Comparison of ENCODE assay signal across 17 cellular contexts in the genomic region with DNA sequence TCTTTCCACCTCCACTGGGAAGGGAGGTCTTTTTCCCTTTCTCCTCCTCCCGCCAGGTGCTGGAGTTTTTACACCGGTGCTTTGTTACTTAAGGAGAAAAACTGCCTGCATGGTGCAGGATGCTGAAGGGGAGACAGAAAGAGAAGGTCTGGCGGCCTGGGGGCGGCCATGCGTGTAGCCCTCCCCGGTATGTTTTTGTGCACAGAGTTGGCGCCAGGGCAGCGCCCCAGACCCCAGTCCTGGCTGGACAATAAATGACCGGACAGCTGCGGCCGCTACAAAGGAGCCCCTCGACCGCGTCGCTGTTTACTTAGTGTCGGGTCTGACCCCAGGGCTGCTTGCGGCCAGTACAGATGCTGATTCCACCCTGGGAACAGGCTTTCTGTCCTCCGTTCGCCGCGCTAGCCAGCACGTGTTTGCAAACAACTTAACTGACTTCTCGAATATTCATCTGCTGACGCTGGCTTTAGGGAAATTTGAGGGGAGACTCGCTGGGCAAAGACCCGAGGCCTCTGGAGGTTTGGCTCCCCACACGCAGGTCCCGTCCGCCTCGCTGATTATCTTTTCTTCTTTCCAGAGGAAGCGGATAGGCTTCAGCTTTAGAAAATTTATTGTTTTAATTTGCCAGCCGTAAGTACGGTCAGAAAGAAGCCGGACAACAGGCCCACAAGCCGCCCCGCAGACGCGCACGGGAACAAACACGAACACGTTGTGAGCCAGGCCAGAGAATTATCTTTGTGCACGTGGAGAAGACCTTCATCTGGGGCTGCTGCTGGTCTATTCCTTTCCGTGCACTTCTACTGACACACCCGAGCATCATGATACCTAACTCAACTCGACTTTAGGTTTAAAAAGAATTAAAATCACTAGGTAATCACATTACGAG. TPM values are rescaled to one million over a fixed set of nuclear protein-coding genes. Genes with fewer than 3 reads are reported as not detected.
A peak's percentile ranks its signal among the peaks of the same experiment; 100 is the strongest.
DNase-seq lines count a peak whose midpoint lies in the region; ATAC-seq, FAIRE-seq and TF ChIP-seq lines count a peak whose summit lies in the region.
"Had no signal": no experiment of that assay in that cellular context is flagged by ENCODE, and none has a peak within 500 bp of the region (broad histone marks: within the 10 kb centered on the region; RNA-seq: fewer than 3 reads in every experiment).

No MANE protein-coding gene starts in this region.

- in situ Hi-C loops in HepG2 (cut with HindIII; ENCODE audit: extremely low pct_ligation_motif_present, low pct_unique_long_range_greater_than_20kb), result no loop called here

- H3K9ac ChIP-seq in HepG2 (ENCODE audit: insufficient read depth, low read depth, low read length) (no peak overlapping the region), endodermal cell (ENCODE audit: extremely low read depth, low read length, poor library complexity, severe bottlenecking) (no peak overlapping the region)

- H3K36me3 Mint-ChIP-seq in endodermal cell (ENCODE audit: low read depth), result no peaks in the 10 kb centered on the region

- H2AFZ ChIP-seq in HepG2 (ENCODE audit: low read length), result no peak overlapping the region

- H3K27ac Mint-ChIP-seq in endodermal cell, result no peak overlapping the region

- H3K27me3 ChIP-seq in HepG2 (ENCODE audit: control insufficient read depth in 1 of 2, insufficient read depth in 2 of 2, low read length in 2 of 2) (peaks cover 3 to 50% of the 10 kb centered on the region in 2 experiments; a peak in 4 of 5 replicates), right lobe of liver (peaks cover 3 to 44% of the 10 kb centered on the region in 2 donors), endodermal cell (ENCODE audit: control insufficient read depth, insufficient read depth, low read length, poor library complexity, severe bottlenecking) (peaks cover 100% of the 10 kb centered on the region)

- H3K36me3 ChIP-seq in HepG2 (replicated peaks in 1 of 2; ENCODE audit: control insufficient read depth in 1 of 2, insufficient read depth in 2 of 2, low read length in 2 of 2), result no peaks in the 10 kb centered on the region
- no peaks in the 10 kb centered on the region for H3K36me3 ChIP-seq in right lobe of liver
- no peaks in the 10 kb centered on the region for H3K36me3 ChIP-seq in endodermal cell (ENCODE audit: control insufficient read depth, insufficient read depth, low read length)
- H3K36me3 ChIP-seq: HAP-1 had no signal

- no peak for TF ChIP-seq POLR2A in HepG2 (IDR thresholded peaks at IDR 0.05; ENCODE audit: insufficient read depth in 1 of 2, low read depth in 2 of 2, low read length in 2 of 2)
- no peak for TF ChIP-seq POLR2A in right lobe of liver (IDR thresholded peaks at IDR 0.05)

- WGBS in HepG2 (ENCODE audit: low lambda C conversion rate), result 37% methylated on average over 35 of the region's 46 CpGs
- WGBS in right lobe of liver (ENCODE audit: insufficient coverage, low coverage, low lambda C conversion rate, missing lambda C conversion rate), result 6% methylated on average over 34 of the region's 46 CpGs
- 5 to 10% methylated on average over 24 to 46 of the region's 46 CpGs for WGBS in endodermal cell (ENCODE audit: insufficient coverage in 1 of 2, insufficient read length in 1 of 2), 2 experiments

- CTCF ChIA-PET in HepG2 (lab: Yijun Ruan, JAX; ENCODE audit: low intra/inter-chr PET ratio, low total read pairs), result no interaction called here

- H3K4me1 Mint-ChIP-seq in endodermal cell, result peaks cover 40% of the 10 kb centered on the region

- peak; percentile 37; the same call in 2 of the 3 replicates for ATAC-seq in HepG2
- no peak for ATAC-seq in right lobe of liver
- ATAC-seq in HG02970 (IDR thresholded peaks at IDR 0.05; ENCODE audit: low FRiP score, unreplicated experiment), result no peak

- H3K4me1 ChIP-seq in HepG2 (ENCODE audit: insufficient read depth, low read length) (no peaks in the 10 kb centered on the region), right lobe of liver (no peaks in the 10 kb centered on the region), endodermal cell (ENCODE audit: control insufficient read depth, insufficient read depth, low read length) (peaks cover 2% of the 10 kb centered on the region)
- H3K4me1 ChIP-seq: HAP-1 had no signal

- H3K79me2 ChIP-seq in HepG2 (ENCODE audit: insufficient read depth, low read length), result no peaks in the 10 kb centered on the region

- no peak overlapping the region for H3K27ac ChIP-seq in HepG2 (ENCODE audit: extremely low read length, insufficient read depth, low read length)
- H3K27ac ChIP-seq in right lobe of liver, result no peak overlapping the region
- peak overlapping the region; percentile 15 for H3K27ac ChIP-seq in endodermal cell (ENCODE audit: low read depth, low read length)
- H3K27ac ChIP-seq: RWPE1 had no signal

- POLR2A ChIA-PET in HepG2 (lab: Yijun Ruan, JAX), result no interaction called here

- peak overlapping the region; percentile 29 for H3K4me3 Mint-ChIP-seq in endodermal cell

- H3K9me3 ChIP-seq in HepG2 (ENCODE audit: low read length) (no peaks in the 10 kb centered on the region), right lobe of liver (no peaks in the 10 kb centered on the region), endodermal cell (ENCODE audit: control insufficient read depth, low read length) (no peaks in the 10 kb centered on the region)
- H3K9me3 ChIP-seq: HAP-1 had no signal

- H3K27me3 Mint-ChIP-seq in endodermal cell (ENCODE audit: insufficient read depth), result peaks cover 98% of the 10 kb centered on the region

- H4K20me1 ChIP-seq in HepG2 (ENCODE audit: insufficient read depth, low read length), result no peaks in the 10 kb centered on the region

- H3K9me3 Mint-ChIP-seq in endodermal cell, result no peaks in the 10 kb centered on the region

- TF ChIP-seq CTCF in HepG2 (CRISPR knock-in tag; IDR thresholded peaks at IDR 0.05) (no peak), right lobe of liver (IDR thresholded peaks at IDR 0.05) (no peak), endodermal cell (conservative IDR thresholded peaks at IDR 0.05) (no peak)

- FAIRE-seq in HepG2 (lab: Jason Lieb, UNC), result no peak
- FAIRE-seq: A204.1 had no signal

- TF ChIP-seq EP300 in HepG2 (IDR thresholded peaks at IDR 0.05; ENCODE audit: low read depth in 2 of 2, low read length in 2 of 2) (no peak), HepG2 (CRISPR knock-in tag; IDR thresholded peaks at IDR 0.05; ENCODE audit: borderline replicate concordance) (no peak)

- no peak for DNase-seq in HepG2 (ENCODE audit: low spot score)
- no peak for DNase-seq in right lobe of liver
- peak; percentile 71 for DNase-seq in endodermal cell
- DNase-seq in mesenteric fat pad (ENCODE audit: low spot score), result peak; percentile 83
- DNase-seq in NCI-H1694 treated with DMSO at 0.1 percent for 48 hours (lab: John Stamatoyannopoulos, UW), result no peak
- no peak for DNase-seq in T-helper 9 cell
- DNase-seq in stimulated activated CD4-positive, alpha-beta T cell treated with anti-CD3 and anti-CD28 coated beads, Interleukin-2, amount 100 ng/mL, for 24 hours, result no peak
- DNase-seq: C1 segment of cervical spinal cord, DMS153, EL, NCI-H1436 treated with DMSO at 0.1 percent for 48 hours, NCI-H226, NCI-H526 treated with DMSO at 0.1 percent for 48 hours had no signal

- BruUV-seq in HepG2 (replicated peaks; lab: Mats Ljungman, UMichigan), result no TSS peak

- no peak for TF ChIP-seq RAD21 in HepG2 (CRISPR knock-in tag; IDR thresholded peaks at IDR 0.05)

- H3K4me3 ChIP-seq in HepG2 (replicated peaks in 1 of 3; ENCODE audit: insufficient read depth in 1 of 3, low read depth in 2 of 3, low read length in 3 of 3), result no peak overlapping the region
- H3K4me3 ChIP-seq in right lobe of liver, result no peak overlapping the region
- peak overlapping the region; percentile 4 for H3K4me3 ChIP-seq in endodermal cell (ENCODE audit: low read length)
- H3K4me3 ChIP-seq: HAP-1 had no signal

- intact Hi-C loops in HepG2 (cut with micrococcal nuclease; ENCODE audit: unreplicated experiment) (loop anchor here (10.0 kb wide), 2 partner anchors 255 to 1205 kb away; no protein-coding TSS in a partner anchor), right lobe of liver (cut with DNase I) (no loop called here)

- no peak overlapping the region for H3K4me2 ChIP-seq in HepG2 (ENCODE audit: low read depth, low read length)

RNA-seq across cellular contexts. Expression of a gene that starts 46.9 kb away (rescaled TPM):
- total RNA-seq in HepG2 (2016; rRNA removed; fragmentation: Illumina TruSeq; extraction: Trizol) (not detected in 2 replicates), right lobe of liver (under 1 TPM in 3 of 6 experiments, not detected in 3; 0.04 to 0.28 (median 0.12) TPM), endodermal cell (not detected), mesenteric fat pad (not detected)
- not detected in 2 replicates for total RNA-seq in HepG2 (2016; cell fraction: cytosol; rRNA removed; fragmentation: Illumina TruSeq; extraction: Trizol; ENCODE audit: low read depth)
- not detected in 2 replicates for total RNA-seq in HepG2 (2016; cell fraction: insoluble cytoplasmic fraction; rRNA removed; fragmentation: Illumina TruSeq; extraction: Trizol)
- not detected in 2 replicates for total RNA-seq in HepG2 (2016; cell fraction: membrane; rRNA removed; fragmentation: Illumina TruSeq; extraction: Trizol)
- total RNA-seq in HepG2 (2016; cell fraction: nucleus; rRNA removed; fragmentation: Illumina TruSeq; extraction: Trizol), result not detected in 2 replicates
- polyA plus RNA-seq in HepG2 (2011; rRNA removed), result not detected in 2 replicates
- polyA plus RNA-seq in HepG2 (2011; cell fraction: cytosol; rRNA removed), result not detected in 2 replicates
- not detected in 2 replicates for polyA plus RNA-seq in HepG2 (2011; cell fraction: nucleus; rRNA removed)
- polyA plus RNA-seq in HepG2 (2012), result not detected in 2 replicates
- polyA plus RNA-seq in HepG2 (2016; cell fraction: cytosol; fragmentation: Illumina TruSeq; extraction: Trizol; ENCODE audit: low read depth), result not detected in 2 replicates
- not detected in 2 replicates for polyA plus RNA-seq in HepG2 (2016; cell fraction: insoluble cytoplasmic fraction; fragmentation: Illumina TruSeq; extraction: Trizol; ENCODE audit: low read depth)
- polyA plus RNA-seq in HepG2 (2016; cell fraction: membrane; fragmentation: Illumina TruSeq; extraction: Trizol; ENCODE audit: low read depth), result not detected in 2 replicates
- polyA plus RNA-seq in HepG2 (2016; cell fraction: nucleus; fragmentation: Illumina TruSeq; extraction: Trizol; ENCODE audit: insufficient read depth, low read depth), result not detected in 2 replicates
- polyA minus RNA-seq in HepG2 (2011; rRNA and poly(A)+ RNA removed; ENCODE audit: low replicate concordance), result not detected in 2 replicates
- polyA minus RNA-seq in HepG2 (2011; cell fraction: cytosol; rRNA and poly(A)+ RNA removed), result not detected in 2 replicates
- not detected in 2 replicates for polyA minus RNA-seq in HepG2 (2011; cell fraction: nucleus; rRNA and poly(A)+ RNA removed)
- polyA plus RNA-seq in endodermal cell (2013, experiment 1 of 2), result 25.3 TPM
- 26.4 TPM for polyA plus RNA-seq in endodermal cell (2013, experiment 2 of 2)

RNA-seq across cellular contexts. Expression of a gene that starts 49.7 kb away (rescaled TPM):
- total RNA-seq in HepG2 (2016; rRNA removed; fragmentation: Illumina TruSeq; extraction: Trizol) (not detected in 2 replicates), right lobe of liver (10 to 100 TPM in 3 of 6 experiments, 1 to 10 TPM in 3; 1.1 to 14.6 (median 9.6) TPM), endodermal cell (not detected), mesenteric fat pad (not detected)
- total RNA-seq in HepG2 (2016; cell fraction: cytosol; rRNA removed; fragmentation: Illumina TruSeq; extraction: Trizol; ENCODE audit: low read depth), result not detected in 2 replicates
- not detected in 2 replicates for total RNA-seq in HepG2 (2016; cell fraction: insoluble cytoplasmic fraction; rRNA removed; fragmentation: Illumina TruSeq; extraction: Trizol)
- not detected in 2 replicates for total RNA-seq in HepG2 (2016; cell fraction: membrane; rRNA removed; fragmentation: Illumina TruSeq; extraction: Trizol)
- not detected in 2 replicates for total RNA-seq in HepG2 (2016; cell fraction: nucleus; rRNA removed; fragmentation: Illumina TruSeq; extraction: Trizol)
- polyA plus RNA-seq in HepG2 (2011; rRNA removed), result not detected in 2 replicates
- not detected in 2 replicates for polyA plus RNA-seq in HepG2 (2011; cell fraction: cytosol; rRNA removed)
- polyA plus RNA-seq in HepG2 (2011; cell fraction: nucleus; rRNA removed), result not detected in 2 replicates
- polyA plus RNA-seq in HepG2 (2012), result not detected in 2 replicates
- not detected in 2 replicates for polyA plus RNA-seq in HepG2 (2016; cell fraction: cytosol; fragmentation: Illumina TruSeq; extraction: Trizol; ENCODE audit: low read depth)
- not detected in 2 replicates for polyA plus RNA-seq in HepG2 (2016; cell fraction: insoluble cytoplasmic fraction; fragmentation: Illumina TruSeq; extraction: Trizol; ENCODE audit: low read depth)
- not detected in 2 replicates for polyA plus RNA-seq in HepG2 (2016; cell fraction: membrane; fragmentation: Illumina TruSeq; extraction: Trizol; ENCODE audit: low read depth)
- not detected in 2 replicates for polyA plus RNA-seq in HepG2 (2016; cell fraction: nucleus; fragmentation: Illumina TruSeq; extraction: Trizol; ENCODE audit: insufficient read depth, low read depth)
- polyA minus RNA-seq in HepG2 (2011; rRNA and poly(A)+ RNA removed; ENCODE audit: low replicate concordance), result not detected in 2 replicates
- polyA minus RNA-seq in HepG2 (2011; cell fraction: cytosol; rRNA and poly(A)+ RNA removed), result not detected in 2 replicates
- not detected in 2 replicates for polyA minus RNA-seq in HepG2 (2011; cell fraction: nucleus; rRNA and poly(A)+ RNA removed)
- 178 TPM for polyA plus RNA-seq in endodermal cell (2013, experiment 1 of 2)
- polyA plus RNA-seq in endodermal cell (2013, experiment 2 of 2), result 163 TPM

Comparison
In these comparisons a context has a peak if more than half of its experiments do, and no peak if none do; other contexts are left out.
1. DNase-seq: peak in endodermal cell (single experiment) and mesenteric fat pad (single experiment); none in HepG2 (single experiment), right lobe of liver (0 of 3), NCI-H1694 treated with DMSO at 0.1 percent for 48 hours (single experiment), T-helper 9 cell (single experiment) and stimulated activated CD4-positive, alpha-beta T cell treated with anti-CD3 and anti-CD28 coated beads, Interleukin-2, amount 100 ng/mL, for 24 hours (0 of 2).